18 cellular contexts compared by ENCODE assay signal in genomic region chr21:29166333-29166732, GRCh38. TPM values are rescaled to one million over a fixed set of nuclear protein-coding genes. Genes with fewer than 3 reads are reported as not detected.
DNase-seq lines count a peak whose midpoint lies in the region; ATAC-seq and TF ChIP-seq lines count a peak whose summit lies in the region.
"Had no signal": no experiment of that assay in that cellular context is flagged by ENCODE, and none has a peak within 500 bp of the region (broad histone marks: within the 10 kb centered on the region; RNA-seq: fewer than 3 reads in every experiment).

No MANE protein-coding gene starts in this region.

- no peaks in the 10 kb centered on the region for H3K9me3 ChIP-seq in BLaER1 treated with 17β-estradiol and CSF1 and Interleukin-3, amounts not matched to agents 10 nM and 100 nM (replicated peaks in 1 of 11)
- no peaks in the 10 kb centered on the region for H3K9me3 ChIP-seq in RWPE2 (ENCODE audit: severe bottlenecking)
- no peaks in the 10 kb centered on the region for H3K9me3 ChIP-seq in right lobe of liver
- H3K9me3 ChIP-seq: BLaER1, Caco-2 had no signal

- intact Hi-C loops in right lobe of liver (cut with DNase I): loop anchor here in 1 of 2 donors (10.0 kb wide), 1 partner anchor 208 kb away; no protein-coding TSS in a partner anchor

- no peak overlapping the region for H3K9ac ChIP-seq in BLaER1 treated with 17β-estradiol and CSF1 and Interleukin-3, amounts not matched to agents 10 nM and 100 nM
- H3K9ac ChIP-seq: BLaER1 had no signal

- TF ChIP-seq POLR2A in right lobe of liver (IDR thresholded peaks at IDR 0.05): no peak

- no peaks in the 10 kb centered on the region for H3K27me3 ChIP-seq in BLaER1 treated with 17β-estradiol and CSF1 and Interleukin-3, amounts not matched to agents 10 nM and 100 nM
- no peaks in the 10 kb centered on the region for H3K27me3 ChIP-seq in RWPE2 (ENCODE audit: insufficient read depth, poor library complexity, severe bottlenecking)
- no peaks in the 10 kb centered on the region for H3K27me3 ChIP-seq in right lobe of liver
- H3K27me3 ChIP-seq: BLaER1 had no signal

- H3K4me1 ChIP-seq in BLaER1 treated with 17β-estradiol and CSF1 and Interleukin-3, amounts not matched to agents 10 nM and 100 nM: peaks cover 0 to 92% (median 10%) of the 10 kb centered on the region in 10 experiments; a peak in 10 of 20 replicates
- H3K4me1 ChIP-seq in RWPE2 (ENCODE audit: insufficient read depth, poor library complexity, severe bottlenecking): peaks cover 53% of the 10 kb centered on the region
- H3K4me1 ChIP-seq in right lobe of liver: peaks cover 0 to 31% (median 7%) of the 10 kb centered on the region in 4 donors
- H3K4me1 ChIP-seq: BLaER1, Caco-2 had no signal

- H3K4me2 ChIP-seq in BLaER1 treated with 17β-estradiol and CSF1 and Interleukin-3, amounts not matched to agents 10 nM and 100 nM: peak overlapping the region in 6 of 11 experiments; percentile 7 to 64 (median 32); a peak in 9 of 22 replicates
- H3K4me2 ChIP-seq: BLaER1, GM23338 had no signal

- peak; percentile 34 for DNase-seq in CD1c-positive myeloid dendritic cell (ENCODE audit: extremely low spot score)
- no peak for DNase-seq in RWPE2 (ENCODE audit: low spot score)
- DNase-seq in right lobe of liver: no peak
- no peak for DNase-seq in EL
- no peak for DNase-seq in NCI-H1436 (lab: John Stamatoyannopoulos, UW)
- no peak for DNase-seq in dermis blood vessel endothelial cell
- DNase-seq in activated CD4-positive, alpha-beta T cell treated with anti-CD3 and anti-CD28 coated beads, Interleukin-2, amount 50 U/mL, for 4 hours: no peak
- DNase-seq: ACHN; Caco-2; CD4-positive, alpha-beta T cell; GDM1; HCEC 1CT; HFFc6; KBM-7 had no signal

- no peaks in the 10 kb centered on the region for H3K36me3 ChIP-seq in BLaER1 treated with 17β-estradiol and CSF1 and Interleukin-3, amounts not matched to agents 10 nM and 100 nM
- H3K36me3 ChIP-seq in RWPE2 (ENCODE audit: low read depth): no peaks in the 10 kb centered on the region
- no peaks in the 10 kb centered on the region for H3K36me3 ChIP-seq in right lobe of liver
- H3K36me3 ChIP-seq: BLaER1 had no signal

- H3K4me3 ChIP-seq in BLaER1 treated with 17β-estradiol and CSF1 and Interleukin-3, amounts not matched to agents 10 nM and 100 nM: no peak overlapping the region
- H3K4me3 ChIP-seq in RWPE2 (ENCODE audit: severe bottlenecking) (no peak overlapping the region), right lobe of liver (no peak overlapping the region)
- H3K4me3 ChIP-seq: BLaER1, GM23338 had no signal

- TF ChIP-seq CTCF in RWPE2 (IDR thresholded peaks at IDR 0.05; ENCODE audit: poor library complexity, severe bottlenecking) (no peak), right lobe of liver (IDR thresholded peaks at IDR 0.05) (no peak)

- ATAC-seq in RWPE2 (ENCODE audit: low read depth) (no peak), right lobe of liver (peak; percentile 50 to 84 (median 60))
- ATAC-seq: GM23338 had no signal

- no peaks in the 10 kb centered on the region for H4K20me1 ChIP-seq in BLaER1 treated with 17β-estradiol and CSF1 and Interleukin-3, amounts not matched to agents 10 nM and 100 nM
- H4K20me1 ChIP-seq: BLaER1 had no signal

- H3K27ac ChIP-seq in BLaER1 treated with 17β-estradiol and CSF1 and Interleukin-3, amounts not matched to agents 10 nM and 100 nM: peak overlapping the region in 4 of 11 experiments; percentile 18 to 81 (median 52); a peak in 5 of 22 replicates
- H3K27ac ChIP-seq in RWPE2 (ENCODE audit: poor library complexity, severe bottlenecking) (peak overlapping the region; percentile 86), right lobe of liver (peak overlapping the region in 1 of 3 donors; percentile 55)
- H3K27ac ChIP-seq: BLaER1, HL-60 had no signal

- 15% methylated on average over 3 of the region's 3 CpGs for WGBS in right lobe of liver (ENCODE audit: insufficient coverage, low coverage, low lambda C conversion rate, missing lambda C conversion rate)

RNA-seq across cellular contexts. Expression of gene MAP3K7CL, which starts 35.9 kb away (rescaled TPM):
- total RNA-seq in right lobe of liver (1 to 10 TPM; 2.0 to 3.5 (median 2.8) TPM), dermis blood vessel endothelial cell (2.2 and 3.7 TPM in 2 replicates)
